8 cellular contexts compared by ENCODE assay signal in the genomic region with DNA sequence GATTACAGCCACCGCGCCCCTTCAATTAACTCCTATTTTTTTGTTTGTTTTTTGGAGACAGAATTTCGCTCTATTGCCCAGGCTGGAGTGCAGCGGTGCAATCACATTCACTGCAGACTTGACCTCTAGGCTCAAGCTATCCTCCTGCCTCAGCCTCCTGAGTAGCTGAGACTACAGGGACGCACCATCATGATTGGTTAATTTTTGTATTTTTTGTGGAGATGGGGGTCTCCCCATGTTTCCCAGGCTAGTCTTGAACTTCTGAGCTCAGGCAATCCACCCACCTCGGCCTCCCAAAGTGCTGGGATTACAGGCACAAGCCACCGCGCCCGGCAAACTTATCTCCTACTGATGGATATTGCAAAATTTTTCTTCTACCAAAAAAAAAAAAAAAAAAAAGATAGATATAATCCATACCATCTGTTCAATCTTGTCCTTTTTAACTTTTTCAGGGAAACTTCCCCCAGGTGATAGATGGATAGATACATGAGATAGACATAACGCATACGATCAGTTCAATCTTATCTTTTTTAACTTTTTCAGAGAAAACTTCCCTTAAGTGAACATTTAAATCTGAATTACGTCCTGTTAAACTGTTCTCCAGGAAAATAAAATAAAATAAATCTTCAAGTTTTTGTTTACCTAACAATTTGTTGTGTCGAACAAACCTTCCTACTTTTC. TPM values are rescaled to one million over a fixed set of nuclear protein-coding genes. Genes with fewer than 3 reads are reported as not detected.
DNase-seq lines count a peak whose midpoint lies in the region; ATAC-seq and TF ChIP-seq lines count a peak whose summit lies in the region.

No MANE protein-coding gene starts in this region.

- no peak for TF ChIP-seq EP300 in ovary (IDR thresholded peaks at IDR 0.05)

- no peak for TF ChIP-seq POLR2A in Peyer's patch (IDR thresholded peaks at IDR 0.05)
- no peak for TF ChIP-seq POLR2A in ovary (IDR thresholded peaks at IDR 0.05)

- peaks cover 36% of the 10 kb centered on the region for H3K4me1 ChIP-seq in CD8-positive, alpha-beta memory T cell (ENCODE audit: insufficient read depth, low read length)
- H3K4me1 ChIP-seq in Peyer's patch (peaks cover 0 to 26% (median 0%) of the 10 kb centered on the region in 4 donors), ovary (ENCODE audit: insufficient read depth) (peaks cover 2% of the 10 kb centered on the region)

- H3K27me3 ChIP-seq in CD8-positive, alpha-beta memory T cell (ENCODE audit: insufficient read depth, low read length, poor library complexity, severe bottlenecking) = no peaks in the 10 kb centered on the region
- H3K27me3 ChIP-seq in Peyer's patch = no peaks in the 10 kb centered on the region
- H3K27me3 ChIP-seq in ovary = no peaks in the 10 kb centered on the region

- peaks cover 0 to 1% of the 10 kb centered on the region in 2 donors for H3K27me3 Mint-ChIP-seq in CD8-positive, alpha-beta memory T cell

- H3K4me1 Mint-ChIP-seq in CD8-positive, alpha-beta memory T cell = peaks cover 36 to 51% (median 43%) of the 10 kb centered on the region in 3 donors

- intact Hi-C loops in ovary (cut with DNase I) = loop anchor here in 1 of 4 donors (1.0 kb wide), 1 partner anchor 23 kb away; a partner anchor contains a TSS

- 46 to 68% (median 66%) methylated on average over 13 of the region's 13 CpGs for WGBS in ovary, 3 donors

- no peak for DNase-seq in CD8-positive, alpha-beta memory T cell
- DNase-seq in Peyer's patch = no peak
- no peak for DNase-seq in epithelial cell of proximal tubule (ENCODE audit: low read depth)
- DNase-seq in ovary = no peak
- no peak for DNase-seq in NCI-H82 treated with DMSO at 0.1 percent for 48 hours (lab: John Stamatoyannopoulos, UW; ENCODE audit: unreplicated experiment)
- no peak for DNase-seq in NCI-H446 (lab: John Stamatoyannopoulos, UW)
- DNase-seq in 8988T = no peak

- POLR2A ChIA-PET in CD8-positive, alpha-beta memory T cell (lab: Charles Lee) = interaction anchor here (0.5 to 1.8 kb wide), 9 partner anchors 10 to 1051 kb away, joined by 3 to 13 read pairs (median 4); a partner anchor contains a TSS

- ATAC-seq in HG03354 (IDR thresholded peaks at IDR 0.05; ENCODE audit: poor library complexity, severe bottlenecking, unreplicated experiment) = no peak

- H3K9me3 Mint-ChIP-seq in CD8-positive, alpha-beta memory T cell = no peaks in the 10 kb centered on the region

- peaks cover 28% of the 10 kb centered on the region for H3K36me3 ChIP-seq in CD8-positive, alpha-beta memory T cell (ENCODE audit: insufficient read depth, low read length)
- peaks cover 0 to 36% (median 0%) of the 10 kb centered on the region in 3 donors for H3K36me3 ChIP-seq in Peyer's patch
- no peaks in the 10 kb centered on the region for H3K36me3 ChIP-seq in ovary

- CTCF ChIA-PET in CD8-positive, alpha-beta memory T cell (lab: Charles Lee) = interaction anchor here (1.1 to 4.3 kb wide), 6 partner anchors 8 to 41 kb away, joined by 3 to 26 read pairs (median 15); no protein-coding TSS in a partner anchor

- no peaks in the 10 kb centered on the region for H3K9me3 ChIP-seq in CD8-positive, alpha-beta memory T cell (ENCODE audit: low read length)
- no peaks in the 10 kb centered on the region for H3K9me3 ChIP-seq in Peyer's patch
- no peaks in the 10 kb centered on the region for H3K9me3 ChIP-seq in ovary

- TF ChIP-seq CTCF in Peyer's patch (IDR thresholded peaks at IDR 0.05) (no peak), epithelial cell of proximal tubule (conservative IDR thresholded peaks at IDR 0.05; ENCODE audit: low read depth, low read length) (no peak), ovary (IDR thresholded peaks at IDR 0.05) (no peak)

- peak overlapping the region; percentile 83 to 98 (median 97) for H3K27ac Mint-ChIP-seq in CD8-positive, alpha-beta memory T cell

- peaks cover 7 to 52% (median 14%) of the 10 kb centered on the region in 3 donors for H3K36me3 Mint-ChIP-seq in CD8-positive, alpha-beta memory T cell

- peak overlapping the region; percentile 89 for H3K27ac ChIP-seq in CD8-positive, alpha-beta memory T cell (ENCODE audit: low read depth, low read length)
- H3K27ac ChIP-seq in Peyer's patch (peak overlapping the region; percentile 80 to 86 (median 84)), ovary (peak overlapping the region in 1 of 2 donors; percentile 85)

- peak overlapping the region; percentile 89 to 97 (median 93) for H3K4me3 Mint-ChIP-seq in CD8-positive, alpha-beta memory T cell

- H3K4me3 ChIP-seq in CD8-positive, alpha-beta memory T cell (ENCODE audit: low read length) = peak overlapping the region; percentile 51
- H3K4me3 ChIP-seq in Peyer's patch (peak overlapping the region; percentile 66 to 90 (median 79)), epithelial cell of proximal tubule (ENCODE audit: low read depth, low read length) (peak overlapping the region; percentile 95), ovary (peak overlapping the region; percentile 79)

RNA-seq across cellular contexts. Expression of a gene that starts 0.7 kb away (rescaled TPM):
- total RNA-seq in CD8-positive, alpha-beta memory T cell = 1,000 to 10,000 TPM; 2,459 to 2,518 TPM
- 1,046 TPM for polyA plus RNA-seq in CD8-positive, alpha-beta memory T cell
- total RNA-seq in Peyer's patch = 1,000 to 10,000 TPM in 1 of 4 donors, 100 to 1,000 TPM in 3; 298 to 1,413 (median 477) TPM
- 2,720 and 3,068 TPM in 2 replicates for total RNA-seq in epithelial cell of proximal tubule
- 1,000 to 10,000 TPM; 1,337 to 2,779 (median 1,617) TPM for total RNA-seq in ovary
- 1,000 to 10,000 TPM; 1,695 to 2,321 TPM for polyA plus RNA-seq in ovary

RNA-seq across cellular contexts. Expression of a gene that starts 22.7 kb away (rescaled TPM):
- total RNA-seq in CD8-positive, alpha-beta memory T cell = 10 to 100 TPM; 71.3 to 73.0 TPM
- 55.6 TPM for polyA plus RNA-seq in CD8-positive, alpha-beta memory T cell
- total RNA-seq in Peyer's patch (10 to 100 TPM; 15.8 to 35.5 (median 28.4) TPM), epithelial cell of proximal tubule (20.8 and 29.7 TPM in 2 replicates), ovary (10 to 100 TPM; 28.8 to 38.6 (median 33.9) TPM)
- polyA plus RNA-seq in ovary = 10 to 100 TPM; 48.1 to 70.5 TPM
